Comparison of ENCODE assay signal across 1 cellular context in the genomic region with DNA sequence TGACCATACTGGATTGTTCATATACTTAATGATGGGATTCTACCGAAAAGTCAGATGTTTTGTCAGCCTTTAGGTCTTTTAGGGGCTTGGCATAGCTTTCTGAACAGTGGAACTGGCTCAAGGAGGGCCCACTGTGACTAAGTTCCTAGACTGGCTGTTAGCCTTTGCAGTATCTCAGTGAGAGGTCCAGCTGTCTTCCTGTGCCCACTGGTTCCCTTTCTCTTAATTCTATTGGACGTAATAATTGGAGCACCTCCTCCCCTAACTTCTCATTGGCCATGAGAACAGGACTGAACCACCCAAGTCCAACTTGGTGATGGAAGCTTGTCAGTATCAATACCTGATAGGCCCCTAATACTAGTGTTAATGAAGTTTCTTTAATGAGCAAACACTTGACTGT.
TF ChIP-seq lines count a peak whose summit lies in the region.

No MANE protein-coding gene starts in this region.

TF ChIP-seq in SK-N-SH treated with all-trans-retinoic acid at 6 μM for 48 hours, 23 proteins besides CTCF, POLR2A, EP300 and RAD21 (continued from another document):
- TF ChIP-seq TSHZ2 (CRISPR knock-in tag; IDR thresholded peaks at IDR 0.05) = no peak
- TF ChIP-seq PPARA (CRISPR knock-in tag; IDR thresholded peaks at IDR 0.05; ENCODE audit: borderline replicate concordance) = no peak
- no peak for TF ChIP-seq ZFP3 (CRISPR knock-in tag; IDR thresholded peaks at IDR 0.05)
